1 cellular context compared by ENCODE assay signal in genomic region chr1:5913078-5913845, GRCh38.
TF ChIP-seq lines count a peak whose summit lies in the region.

No MANE protein-coding gene starts in this region.

TF ChIP-seq in GM23338, 12 proteins besides CTCF, POLR2A, EP300 and RAD21 (continued from another document):
- TF ChIP-seq ZNF462 (CRISPR knock-in tag; IDR thresholded peaks at IDR 0.05) (no peak), STAT1 (IDR thresholded peaks at IDR 0.05; ENCODE audit: unreplicated experiment) (no peak)
